ENCODE assay signal across 1 cellular context in genomic region chr16:30901201-30902069, GRCh38.
TF ChIP-seq lines count a peak whose summit lies in the region.

No MANE protein-coding gene starts in this region.

TF ChIP-seq in HepG2, 621 proteins besides CTCF, POLR2A, EP300 and RAD21 (continued from another document):
- TF ChIP-seq TEAD3 (CRISPR knock-in tag; optimal IDR thresholded peaks at IDR 0.05; ENCODE audit: borderline replicate concordance) (peak; percentile 48), ZNF710 (CRISPR knock-in tag; IDR thresholded peaks at IDR 0.05; ENCODE audit: borderline replicate concordance) (0 out of 2 replicates have a peak, but pooled peaks have one; percentile 38), SP4 (CRISPR knock-in tag; IDR thresholded peaks at IDR 0.05) (0 out of 2 replicates have a peak, but pooled peaks have one; percentile 47), YEATS4 (CRISPR knock-in tag; IDR thresholded peaks at IDR 0.05; ENCODE audit: borderline replicate concordance) (no peak)
- TF ChIP-seq, protein P1, sequence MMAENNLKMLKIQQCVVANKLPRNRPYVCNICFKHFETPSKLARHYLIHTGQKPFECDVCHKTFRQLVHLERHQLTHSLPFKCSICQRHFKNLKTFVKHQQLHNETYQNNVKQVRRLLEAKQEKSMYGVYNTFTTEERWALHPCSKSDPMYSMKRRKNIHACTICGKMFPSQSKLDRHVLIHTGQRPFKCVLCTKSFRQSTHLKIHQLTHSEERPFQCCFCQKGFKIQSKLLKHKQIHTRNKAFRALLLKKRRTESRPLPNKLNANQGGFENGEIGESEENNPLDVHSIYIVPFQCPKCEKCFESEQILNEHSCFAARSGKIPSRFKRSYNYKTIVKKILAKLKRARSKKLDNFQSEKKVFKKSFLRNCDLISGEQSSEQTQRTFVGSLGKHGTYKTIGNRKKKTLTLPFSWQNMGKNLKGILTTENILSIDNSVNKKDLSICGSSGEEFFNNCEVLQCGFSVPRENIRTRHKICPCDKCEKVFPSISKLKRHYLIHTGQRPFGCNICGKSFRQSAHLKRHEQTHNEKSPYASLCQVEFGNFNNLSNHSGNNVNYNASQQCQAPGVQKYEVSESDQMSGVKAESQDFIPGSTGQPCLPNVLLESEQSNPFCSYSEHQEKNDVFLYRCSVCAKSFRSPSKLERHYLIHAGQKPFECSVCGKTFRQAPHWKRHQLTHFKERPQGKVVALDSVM (CRISPR knock-in tag; IDR thresholded peaks at IDR 0.05): peak; percentile 72
